In the genomic region with DNA sequence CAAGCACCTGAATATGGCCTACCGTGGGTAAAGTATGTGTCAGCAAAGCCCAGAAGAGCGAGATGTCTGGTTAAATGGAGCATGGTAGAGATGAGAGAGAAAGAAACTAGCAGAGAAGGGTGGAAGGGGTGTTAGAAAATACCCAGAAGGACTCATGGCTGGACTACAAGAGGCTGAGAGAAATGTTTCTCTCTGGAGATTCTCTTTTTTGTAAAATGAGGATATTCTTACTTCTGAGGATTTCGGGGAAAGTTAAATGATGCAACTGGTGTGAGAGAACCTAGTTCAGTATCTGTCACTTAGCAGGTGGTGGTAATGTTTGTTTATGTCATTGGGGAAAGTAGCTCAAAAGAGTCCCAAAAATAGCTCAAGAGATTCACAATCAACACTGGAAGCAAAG, we compare ENCODE assay signal across 16 cellular contexts.
"Had no signal": no experiment of that assay in that cellular context is flagged by ENCODE, and none has a peak within 500 bp of the region (broad histone marks: within the 10 kb centered on the region; RNA-seq: fewer than 3 reads in every experiment).

No MANE protein-coding gene starts in this region.

- H3K27ac Mint-ChIP-seq: activated CD8-positive, alpha-beta memory T cell treated with anti-CD3 and anti-CD28 coated beads, Interleukin-2, amount 10 ng/mL, durations not matched to agents 7 days and 5 days; activated naive CD8-positive, alpha-beta T cell treated with anti-CD3 and anti-CD28 coated beads for 36 hours; neural progenitor cell; type B pancreatic cell had no signal

- DNase-seq: activated CD4-positive, alpha-beta T cell treated with anti-CD3 and anti-CD28 coated beads for 1 hour; activated CD4-positive, alpha-beta T cell treated with anti-CD3 and anti-CD28 coated beads, Interleukin-2, amount 50 U/mL, for 48 hours; activated CD8-positive, alpha-beta memory T cell treated with anti-CD3 and anti-CD28 coated beads, Interleukin-2, amount 10 ng/mL, durations not matched to agents 7 days and 5 days; activated gamma-delta T cell treated with Interleukin-2 at 50 U/mL for 16 hours; activated naive CD8-positive, alpha-beta T cell treated with anti-CD3 and anti-CD28 coated beads for 36 hours; activated T-cell treated with anti-CD3 and anti-CD28 coated beads, Interleukin-2, amount 50 U/mL, for 48 hours; brain microvascular endothelial cell; cerebellar nuclear complex; foreskin keratinocyte; head of caudate nucleus; left cardiac atrium; lower lobe of right lung; midbrain; posterior cingulate gyrus had no signal

- H3K4me1 Mint-ChIP-seq: activated naive CD8-positive, alpha-beta T cell treated with anti-CD3 and anti-CD28 coated beads for 36 hours; neural progenitor cell had no signal

- H3K9me3 Mint-ChIP-seq: activated naive CD8-positive, alpha-beta T cell treated with anti-CD3 and anti-CD28 coated beads for 36 hours; neural progenitor cell; type B pancreatic cell had no signal

- ATAC-seq: activated CD8-positive, alpha-beta memory T cell treated with anti-CD3 and anti-CD28 coated beads, Interleukin-2, amount 10 ng/mL, durations not matched to agents 7 days and 5 days; foreskin keratinocyte; left cardiac atrium; lower lobe of right lung had no signal

- H3K4me3 Mint-ChIP-seq: activated CD8-positive, alpha-beta memory T cell treated with anti-CD3 and anti-CD28 coated beads, Interleukin-2, amount 10 ng/mL, durations not matched to agents 7 days and 5 days; activated naive CD8-positive, alpha-beta T cell treated with anti-CD3 and anti-CD28 coated beads for 36 hours; neural progenitor cell; type B pancreatic cell had no signal

- H3K36me3 Mint-ChIP-seq: activated naive CD8-positive, alpha-beta T cell treated with anti-CD3 and anti-CD28 coated beads for 36 hours; neural progenitor cell; type B pancreatic cell had no signal

- H3K27me3 Mint-ChIP-seq: activated CD8-positive, alpha-beta memory T cell treated with anti-CD3 and anti-CD28 coated beads, Interleukin-2, amount 10 ng/mL, durations not matched to agents 7 days and 5 days; activated naive CD8-positive, alpha-beta T cell treated with anti-CD3 and anti-CD28 coated beads for 36 hours; type B pancreatic cell had no signal
